ENCODE assay signal across 8 cellular contexts in genomic region chr1:78839704-78840277, GRCh38.
DNase-seq lines count a peak whose midpoint lies in the region.

No MANE protein-coding gene starts in this region.

- H3F3A ChIP-seq in GM23248 (ENCODE audit: insufficient read depth) = peaks cover 29% of the 10 kb centered on the region

- no peak overlapping the region for H3K9ac ChIP-seq in GM23248

- 45 to 47% methylated on average over 2 of the region's 2 CpGs for WGBS in GM23248 (ENCODE audit: low coverage in 1 of 2, low lambda C conversion rate in 2 of 2, missing lambda C conversion rate in 2 of 2), 2 experiments

- H2AFZ ChIP-seq in GM23248 = no peak overlapping the region

- H3K36me3 ChIP-seq in GM23248 (ENCODE audit: low read depth) = no peaks in the 10 kb centered on the region

- peaks cover 52% of the 10 kb centered on the region for H3K4me1 ChIP-seq in GM23248 (ENCODE audit: insufficient read depth)

- H3K9me2 ChIP-seq in GM23248 (ENCODE audit: insufficient read depth) = no peaks in the 10 kb centered on the region

- H3K27ac ChIP-seq in GM23248 = no peak overlapping the region

- no peaks in the 10 kb centered on the region for H3K27me3 ChIP-seq in GM23248 (replicated peaks; ENCODE audit: insufficient read depth)

- no peaks in the 10 kb centered on the region for H4K20me1 ChIP-seq in GM23248 (ENCODE audit: insufficient read depth)

- DNase-seq in SKM-1 treated with dmso at 0.1 percent for 144 hours (lab: John Stamatoyannopoulos, UW; ENCODE audit: unreplicated experiment) = peak; percentile 10
- DNase-seq in SKM-1 (lab: John Stamatoyannopoulos, UW; ENCODE audit: unreplicated experiment) = no peak
- DNase-seq in GM23248 = peak; percentile 53
- peak; percentile 38 for DNase-seq in NCI-H1694 treated with DMSO at 0.1 percent for 48 hours (lab: John Stamatoyannopoulos, UW)
- peak; percentile 1 for DNase-seq in activated naive CD8-positive, alpha-beta T cell treated with anti-CD3 and anti-CD28 coated beads, Interleukin-2, amount 50 U/mL, for 16 hours (ENCODE audit: low read depth, low spot score)
- DNase-seq in iPS-NIHi11 (ENCODE audit: low spot score) = peak; percentile 47
- peak; percentile 85 for DNase-seq in superior temporal gyrus (ENCODE audit: extremely low spot score)
- DNase-seq in ecto neural progenitor cell (ENCODE audit: low spot score) = no peak

- H3K4me3 ChIP-seq in GM23248 = no peak overlapping the region

- H3K79me2 ChIP-seq in GM23248 (ENCODE audit: insufficient read depth) = no peaks in the 10 kb centered on the region

- peak overlapping the region; percentile 69 for H3K4me2 ChIP-seq in GM23248 (ENCODE audit: unreplicated experiment)

- H3K9me3 ChIP-seq in GM23248 (ENCODE audit: low read depth) = no peaks in the 10 kb centered on the region

- in situ Hi-C loops in GM23248 (cut with MboI) = loop anchor here (10.0 kb wide), 1 partner anchor 355 kb away; no protein-coding TSS in a partner anchor

Comparison
In these comparisons a context has a peak if more than half of its experiments do, and no peak if none do; other contexts are left out.
1. DNase-seq: peak in SKM-1 treated with dmso at 0.1 percent for 144 hours (single experiment), GM23248 (single experiment), NCI-H1694 treated with DMSO at 0.1 percent for 48 hours (single experiment), activated naive CD8-positive, alpha-beta T cell treated with anti-CD3 and anti-CD28 coated beads, Interleukin-2, amount 50 U/mL, for 16 hours (single experiment), iPS-NIHi11 (single experiment) and superior temporal gyrus (single experiment); none in SKM-1 (single experiment) and ecto neural progenitor cell (single experiment).